ENCODE assay signal across 36 cellular contexts in genomic region chr1:1819762-1820161, GRCh38.
"Had no signal": no experiment of that assay in that cellular context is flagged by ENCODE, and none has a peak within 500 bp of the region (broad histone marks: within the 10 kb centered on the region; RNA-seq: fewer than 3 reads in every experiment).

No MANE protein-coding gene starts in this region.

- H3K36me3 Mint-ChIP-seq: activated naive CD8-positive, alpha-beta T cell had no signal

- H3K4me3 Mint-ChIP-seq: activated CD4-positive, alpha-beta memory T cell treated with anti-CD3 and anti-CD28 coated beads, Interleukin-2, amount 10 ng/mL, durations not matched to agents 7 days and 5 days; activated naive CD4-positive, alpha-beta T cell treated with anti-CD3 and anti-CD28 coated beads, Interleukin-2, amount 10 ng/mL, durations not matched to agents 7 days and 5 days; activated naive CD8-positive, alpha-beta T cell; activated naive CD8-positive, alpha-beta T cell treated with anti-CD3 and anti-CD28 coated beads, Interleukin-2, amount 50 U/mL, for 24 hours; activated T-cell treated with anti-CD3 and anti-CD28 coated beads, Interleukin-2, amount 50 U/mL, for 24 hours; brain; T-cell; T-helper 17 cell; WTC11 had no signal

- H3K27ac ChIP-seq: PC-9, RWPE1 had no signal

- H3K4me2 ChIP-seq: PC-9 had no signal

- H3K27ac Mint-ChIP-seq: activated CD4-positive, alpha-beta memory T cell treated with anti-CD3 and anti-CD28 coated beads, Interleukin-2, amount 10 ng/mL, durations not matched to agents 7 days and 5 days; activated naive CD4-positive, alpha-beta T cell treated with anti-CD3 and anti-CD28 coated beads, Interleukin-2, amount 10 ng/mL, durations not matched to agents 7 days and 5 days; activated naive CD8-positive, alpha-beta T cell; activated naive CD8-positive, alpha-beta T cell treated with anti-CD3 and anti-CD28 coated beads, Interleukin-2, amount 50 U/mL, for 24 hours; WTC11 had no signal

- H3K4me1 Mint-ChIP-seq: brain, WTC11 had no signal

- DNase-seq: activated CD4-positive, alpha-beta memory T cell treated with anti-CD3 and anti-CD28 coated beads, Interleukin-2, amount 10 ng/mL, durations not matched to agents 7 days and 5 days; activated CD4-positive, alpha-beta T cell treated with anti-CD3 and anti-CD28 coated beads for 1 hour; activated CD4-positive, alpha-beta T cell treated with anti-CD3 and anti-CD28 coated beads for 48 hours; activated CD8-positive, alpha-beta memory T cell treated with anti-CD3 and anti-CD28 coated beads for 24 hours; activated effector memory CD4-positive, alpha-beta T cell treated with Interleukin-2 at 50 U/mL for 16 hours; activated naive CD4-positive, alpha-beta T cell treated with anti-CD3 and anti-CD28 coated beads, Interleukin-2, amount 10 ng/mL, durations not matched to agents 7 days and 5 days; activated naive CD8-positive, alpha-beta T cell treated with anti-CD3 and anti-CD28 coated beads, Interleukin-2, amount 50 U/mL, for 24 hours; activated T-cell treated with anti-CD3 and anti-CD28 coated beads, Interleukin-2, amount 50 U/mL, for 24 hours; anterior cingulate cortex; caudate nucleus; cerebellar nuclear complex; Kasumi-1; KBM-7; MG63; NCI-H1048; NCI-H1105 treated with DMSO at 0.1 percent for 48 hours; NCI-H1436; NCI-H1694; NCI-H1930; NCI-H2081 treated with DMSO at 0.1 percent for 48 hours; NCI-H226; NCI-H446 treated with DMSO at 0.1 percent for 48 hours; NCI-H524; PC-9; SIG-M5; T-cell; T-helper 17 cell; T-helper 9 cell had no signal

- FAIRE-seq: bronchial epithelial cell, RCC 7860 had no signal

- H3K27me3 Mint-ChIP-seq: activated CD4-positive, alpha-beta memory T cell treated with anti-CD3 and anti-CD28 coated beads, Interleukin-2, amount 10 ng/mL, durations not matched to agents 7 days and 5 days; activated naive CD4-positive, alpha-beta T cell treated with anti-CD3 and anti-CD28 coated beads, Interleukin-2, amount 10 ng/mL, durations not matched to agents 7 days and 5 days; activated naive CD8-positive, alpha-beta T cell; activated naive CD8-positive, alpha-beta T cell treated with anti-CD3 and anti-CD28 coated beads, Interleukin-2, amount 50 U/mL, for 24 hours; activated T-cell treated with anti-CD3 and anti-CD28 coated beads, Interleukin-2, amount 50 U/mL, for 24 hours; brain; T-cell; T-helper 17 cell had no signal

- ATAC-seq: activated naive CD8-positive, alpha-beta T cell treated with anti-CD3 and anti-CD28 coated beads, Interleukin-2, amount 50 U/mL, for 24 hours; Right ventricle myocardium inferior; SK-N-SH treated with all-trans-retinoic acid at 6 μM for 48 hours; T-cell; T-helper 17 cell; WTC11 had no signal

- H2AFZ ChIP-seq: PC-9 had no signal

- H3K4me3 ChIP-seq: MG63, PC-9 had no signal

- H3K9me3 ChIP-seq: MG63 had no signal

- H3K9me3 Mint-ChIP-seq: activated CD4-positive, alpha-beta memory T cell treated with anti-CD3 and anti-CD28 coated beads, Interleukin-2, amount 10 ng/mL, durations not matched to agents 7 days and 5 days; activated naive CD4-positive, alpha-beta T cell treated with anti-CD3 and anti-CD28 coated beads, Interleukin-2, amount 10 ng/mL, durations not matched to agents 7 days and 5 days; activated naive CD8-positive, alpha-beta T cell treated with anti-CD3 and anti-CD28 coated beads, Interleukin-2, amount 50 U/mL, for 24 hours; activated T-cell treated with anti-CD3 and anti-CD28 coated beads, Interleukin-2, amount 50 U/mL, for 24 hours; brain; T-cell; WTC11 had no signal

- H3K27me3 ChIP-seq: MG63 had no signal
